Comparison of ENCODE assay signal across 1 cellular context in the genomic region with DNA sequence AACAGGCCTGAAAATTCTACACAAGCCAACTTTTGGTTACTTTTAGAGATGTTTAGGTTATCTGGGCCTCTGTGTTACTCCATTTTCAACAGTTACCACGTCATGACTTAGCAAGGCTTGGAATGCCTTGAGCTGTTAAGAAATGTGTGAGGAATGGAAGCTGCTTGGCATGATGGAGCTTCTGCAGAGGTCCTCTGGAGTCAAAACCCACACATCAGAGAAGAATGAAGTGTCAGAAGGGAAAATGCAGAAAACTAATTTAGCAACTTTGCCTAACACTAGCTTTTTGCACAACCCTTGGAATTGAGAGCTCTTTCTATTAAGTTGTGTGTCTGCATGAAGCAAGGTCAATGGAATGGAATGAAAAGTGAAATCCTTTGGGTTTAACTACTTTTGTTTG.
TF ChIP-seq lines count a peak whose summit lies in the region.

No MANE protein-coding gene starts in this region.

TF ChIP-seq in H1, 55 proteins besides CTCF, POLR2A, EP300 and RAD21:
- TF ChIP-seq GTF2F1 (IDR thresholded peaks at IDR 0.05; ENCODE audit: borderline replicate concordance, low read depth, low read length) (no peak), RBBP5 (IDR thresholded peaks at IDR 0.05; ENCODE audit: borderline replicate concordance, low read depth, low read length) (no peak), JUN (IDR thresholded peaks at IDR 0.05; ENCODE audit: low read depth, low read length) (no peak), FOSL1 (IDR thresholded peaks at IDR 0.05; ENCODE audit: insufficient read depth, low read depth, low read length) (no peak), TCF12 (IDR thresholded peaks at IDR 0.05; ENCODE audit: low read depth, low read length) (no peak), ATF2 (IDR thresholded peaks at IDR 0.05; ENCODE audit: low read length) (no peak)
TF ChIP-seq in H1: peak in this region for 0.
